Comparison of ENCODE assay signal across 28 cellular contexts in the genomic region with DNA sequence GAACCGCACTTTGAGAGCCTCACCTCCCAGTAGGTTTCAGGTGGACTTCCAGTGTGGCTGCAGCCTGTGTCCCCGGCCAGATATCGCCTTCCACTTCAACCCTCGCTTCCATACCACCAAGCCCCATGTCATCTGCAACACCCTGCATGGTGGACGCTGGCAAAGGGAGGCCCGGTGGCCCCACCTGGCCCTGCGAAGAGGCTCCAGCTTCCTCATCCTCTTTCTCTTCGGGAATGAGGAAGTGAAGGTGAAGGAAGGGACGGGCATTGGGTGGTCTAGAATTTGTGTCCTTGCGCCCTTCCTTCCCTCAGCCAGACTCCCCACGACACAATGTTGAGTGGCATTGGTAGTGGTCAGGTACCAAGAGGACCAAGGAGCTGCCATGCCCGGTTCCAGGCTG. TPM values are rescaled to one million over a fixed set of nuclear protein-coding genes. Genes with fewer than 3 reads are reported as not detected.
"Had no signal": no experiment of that assay in that cellular context is flagged by ENCODE, and none has a peak within 500 bp of the region (broad histone marks: within the 10 kb centered on the region; RNA-seq: fewer than 3 reads in every experiment).

No MANE protein-coding gene starts in this region.

- H3K4me3 Mint-ChIP-seq: activated CD8-positive, alpha-beta T cell treated with anti-CD3 and anti-CD28 coated beads, Interleukin-2, amount 10 ng/mL, durations not matched to agents 7 days and 5 days; activated T-helper 1 cell treated with anti-CD3 and anti-CD28 coated beads, Interleukin-12 subunit alpha, Interleukin-12 subunit beta, Interleukin-2, Interleukin-4 antibody, amounts not matched to agents 30 ng/mL and 10 ng/mL and 1 ng/mL, durations not matched to agents 14 hours and 24 hours and 36 hours; immature natural killer cell; memory B cell; nephron progenitor cell; stimulated activated memory B cell treated with anti-CD40 and anti-IgM and Interleukin-4, amounts not matched to agents 10 μg/mL and 1 μg/mL and 100 μg/mL, for 72 hours; T-cell; T-helper 2 cell treated with Interferon-gamma antibody and Interleukin-4, amounts not matched to agents 5 μg/mL and 100 μg/mL, for 36 hours had no signal

- H2AFZ ChIP-seq: hepatocyte had no signal

- H3K27ac Mint-ChIP-seq: activated CD8-positive, alpha-beta T cell treated with anti-CD3 and anti-CD28 coated beads, Interleukin-2, amount 10 ng/mL, durations not matched to agents 7 days and 5 days; activated T-helper 1 cell treated with anti-CD3 and anti-CD28 coated beads, Interleukin-12 subunit alpha, Interleukin-12 subunit beta, Interleukin-2, Interleukin-4 antibody, amounts not matched to agents 30 ng/mL and 10 ng/mL and 1 ng/mL, durations not matched to agents 14 hours and 24 hours and 36 hours; immature natural killer cell; memory B cell; nephron progenitor cell; stimulated activated memory B cell treated with anti-CD40 and anti-IgM and Interleukin-4, amounts not matched to agents 10 μg/mL and 1 μg/mL and 100 μg/mL, for 72 hours; T-cell; T-helper 2 cell treated with Interferon-gamma antibody and Interleukin-4, amounts not matched to agents 5 μg/mL and 100 μg/mL, for 36 hours had no signal

- H3K27me3 Mint-ChIP-seq: T-cell had no signal

- ATAC-seq: activated CD8-positive, alpha-beta T cell treated with anti-CD3 and anti-CD28 coated beads, Interleukin-2, amount 10 ng/mL, durations not matched to agents 7 days and 5 days; esophagus mucosa; stimulated activated memory B cell treated with anti-CD40 and anti-IgM and Interleukin-4, amounts not matched to agents 10 μg/mL and 1 μg/mL and 100 μg/mL, for 72 hours; T-cell had no signal

- H3K9me3 Mint-ChIP-seq: activated T-helper 1 cell treated with anti-CD3 and anti-CD28 coated beads, Interleukin-12 subunit alpha, Interleukin-12 subunit beta, Interleukin-2, Interleukin-4 antibody, amounts not matched to agents 30 ng/mL and 10 ng/mL and 1 ng/mL, durations not matched to agents 14 hours and 24 hours and 36 hours; immature natural killer cell; memory B cell; nephron progenitor cell; stimulated activated memory B cell treated with anti-CD40 and anti-IgM and Interleukin-4, amounts not matched to agents 10 μg/mL and 1 μg/mL and 100 μg/mL, for 72 hours; T-cell; T-helper 2 cell treated with Interferon-gamma antibody and Interleukin-4, amounts not matched to agents 5 μg/mL and 100 μg/mL, for 36 hours had no signal

- H3K79me2 ChIP-seq: hepatocyte had no signal

- H3K36me3 Mint-ChIP-seq: immature natural killer cell; memory B cell; stimulated activated memory B cell treated with anti-CD40 and anti-IgM and Interleukin-4, amounts not matched to agents 10 μg/mL and 1 μg/mL and 100 μg/mL, for 72 hours; T-cell had no signal

- H3K4me3 ChIP-seq: ascending aorta, hepatocyte, mucosa of descending colon, stomach, upper lobe of right lung had no signal

- FAIRE-seq: frontal cortex, small intestine, TTC549 had no signal

- H3K9me3 ChIP-seq: ascending aorta, mucosa of descending colon, stomach, upper lobe of right lung had no signal

- DNase-seq: activated CD4-positive, alpha-beta T cell treated with anti-CD3 and anti-CD28 coated beads for 1 hour; activated CD4-positive, alpha-beta T cell treated with anti-CD3 and anti-CD28 coated beads, Interleukin-2, amount 50 U/mL, for 1 hour; activated gamma-delta T cell; activated naive CD4-positive, alpha-beta T cell treated with anti-CD3 and anti-CD28 coated beads, Interleukin-2, amount 50 U/mL, for 16 hours; brain microvascular endothelial cell; central memory CD4-positive, alpha-beta T cell; effector memory CD4-positive, alpha-beta T cell; immature natural killer cell had no signal

- H3K4me2 ChIP-seq: hepatocyte had no signal

- H3K27me3 ChIP-seq: ascending aorta, brain microvascular endothelial cell, hepatocyte, stomach, upper lobe of right lung had no signal

- H3K36me3 ChIP-seq: ascending aorta, brain microvascular endothelial cell, stomach, upper lobe of right lung, WERI-Rb-1 had no signal

- H3K27ac ChIP-seq: ascending aorta, brain microvascular endothelial cell, hepatocyte, stomach, upper lobe of right lung, WERI-Rb-1 had no signal

RNA-seq across cellular contexts. Expression of a gene that starts 2.9 kb away (rescaled TPM):
- total RNA-seq: activated CD8-positive, alpha-beta T cell treated with anti-CD3 and anti-CD28 coated beads, Interleukin-2, amount 10 ng/mL, durations not matched to agents 7 days and 5 days; activated T-helper 1 cell treated with anti-CD3 and anti-CD28 coated beads, Interleukin-12 subunit alpha, Interleukin-12 subunit beta, Interleukin-2, Interleukin-4 antibody, amounts not matched to agents 30 ng/mL and 10 ng/mL and 1 ng/mL, durations not matched to agents 14 hours and 24 hours and 36 hours; ascending aorta; dermis blood vessel endothelial cell; esophagus mucosa; frontal cortex; hepatocyte; occipital lobe; T-cell had no signal
- polyA plus RNA-seq: hepatocyte had no signal

RNA-seq across cellular contexts. Expression of a gene that starts 17.8 kb away (rescaled TPM):
- total RNA-seq: activated T-helper 1 cell treated with anti-CD3 and anti-CD28 coated beads, Interleukin-12 subunit alpha, Interleukin-12 subunit beta, Interleukin-2, Interleukin-4 antibody, amounts not matched to agents 30 ng/mL and 10 ng/mL and 1 ng/mL, durations not matched to agents 14 hours and 24 hours and 36 hours; dermis blood vessel endothelial cell had no signal

RNA-seq across cellular contexts. Expression of a gene that starts 54.4 kb away (rescaled TPM):
- total RNA-seq: activated T-helper 1 cell treated with anti-CD3 and anti-CD28 coated beads, Interleukin-12 subunit alpha, Interleukin-12 subunit beta, Interleukin-2, Interleukin-4 antibody, amounts not matched to agents 30 ng/mL and 10 ng/mL and 1 ng/mL, durations not matched to agents 14 hours and 24 hours and 36 hours; ascending aorta; dermis blood vessel endothelial cell; frontal cortex; occipital lobe; sciatic nerve had no signal
